In the genomic region with DNA sequence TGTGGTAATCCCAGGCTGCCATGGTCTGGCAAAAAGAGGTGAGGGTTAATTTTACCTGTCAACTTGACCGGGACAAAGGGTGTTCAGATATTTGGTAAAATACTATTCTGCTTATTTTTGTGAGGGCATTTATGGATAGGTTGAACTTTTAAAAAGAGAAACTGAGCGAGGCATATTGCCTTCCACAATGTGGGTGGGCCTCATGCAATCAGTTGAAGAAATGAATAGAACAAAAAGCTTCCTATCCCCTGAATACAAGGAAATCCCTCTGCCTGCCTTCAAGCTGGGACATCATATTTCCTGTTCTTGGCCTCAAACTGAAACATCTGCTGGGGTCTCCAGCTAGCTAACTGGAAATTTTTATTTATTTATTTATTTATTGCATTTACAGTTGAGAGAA, we compare ENCODE assay signal across 8 cellular contexts.
"Had no signal": no experiment of that assay in that cellular context is flagged by ENCODE, and none has a peak within 500 bp of the region (broad histone marks: within the 10 kb centered on the region; RNA-seq: fewer than 3 reads in every experiment).

No MANE protein-coding gene starts in this region.

- H3K4me3 ChIP-seq: GM12878 had no signal

- FAIRE-seq: G401.6, GM12878, GM12891, GM12892, GM18507, GM19239 had no signal

- ATAC-seq: GM12878 had no signal

- DNase-seq: GDM1, GF-D8 had no signal
